Comparison of ENCODE assay signal across 11 cellular contexts in the genomic region with DNA sequence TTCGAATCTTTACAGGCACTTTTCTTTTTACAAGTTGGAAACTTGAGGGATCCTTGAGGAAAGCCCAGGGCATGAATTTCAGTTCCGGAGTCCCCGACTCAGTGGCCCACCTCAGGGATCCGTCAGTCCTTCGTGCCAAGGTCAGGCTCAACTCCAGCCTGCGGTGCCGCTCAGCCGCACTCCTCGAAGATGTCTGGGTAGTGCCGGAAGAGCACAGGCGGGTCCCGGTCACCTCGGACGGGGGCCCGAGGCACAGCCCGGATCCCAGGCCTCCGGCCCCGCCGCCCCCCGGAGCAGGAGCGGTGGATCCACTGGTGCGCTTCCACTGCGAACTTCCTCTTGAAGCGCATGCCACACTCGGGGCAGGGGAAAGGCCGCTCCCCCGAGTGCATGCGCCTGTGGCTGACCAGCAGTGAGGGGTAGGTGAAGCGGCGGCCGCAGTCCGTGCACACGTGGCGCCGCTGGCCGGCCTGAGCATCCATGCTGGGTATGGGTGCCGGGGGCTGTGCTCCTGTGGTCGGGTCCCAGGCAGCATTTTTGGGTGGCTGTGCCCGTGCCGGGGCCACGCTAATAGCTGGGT. TPM values are rescaled to one million over a fixed set of nuclear protein-coding genes. Genes with fewer than 3 reads are reported as not detected.
DNase-seq lines count a peak whose midpoint lies in the region; ATAC-seq and TF ChIP-seq lines count a peak whose summit lies in the region.
"Had no signal": no experiment of that assay in that cellular context is flagged by ENCODE, and none has a peak within 500 bp of the region (broad histone marks: within the 10 kb centered on the region; RNA-seq: fewer than 3 reads in every experiment).

No MANE protein-coding gene starts in this region.

- H3K4me3 ChIP-seq in ascending aorta (peak overlapping the region in 1 of 2 donors; percentile 92), tibial nerve (no peak overlapping the region)
- no peak overlapping the region for H3K4me3 ChIP-seq in naive thymus-derived CD4-positive, alpha-beta T cell (ENCODE audit: low read length)

- CTCF ChIA-PET in naive thymus-derived CD4-positive, alpha-beta T cell (lab: Charles Lee), result interaction anchor here (0.6 kb wide), 1 partner anchor 33 kb away, joined by 3 read pairs; no protein-coding TSS in a partner anchor

- no peak for TF ChIP-seq POLR2A in tibial nerve (IDR thresholded peaks at IDR 0.05)

- 94% methylated on average over 37 to 40 of the region's 41 CpGs for WGBS in tibial nerve, 2 donors

- peaks cover 13 to 21% of the 10 kb centered on the region in 2 donors for H3K4me1 ChIP-seq in ascending aorta
- peaks cover 36 to 38% of the 10 kb centered on the region in 2 donors for H3K4me1 ChIP-seq in naive thymus-derived CD4-positive, alpha-beta T cell (ENCODE audit: control insufficient read depth in 2 of 2, insufficient read depth in 2 of 2, low read length in 2 of 2)
- H3K4me1 ChIP-seq in tibial nerve, result peaks cover 0 to 26% (median 19%) of the 10 kb centered on the region in 4 donors

- no peak for ATAC-seq in activated naive CD4-positive, alpha-beta T cell treated with anti-CD3 and anti-CD28 coated beads, Interleukin-2, amount 50 U/mL, for 72 hours
- no peak for ATAC-seq in naive thymus-derived CD4-positive, alpha-beta T cell
- no peak for ATAC-seq in GM21717 (IDR thresholded peaks at IDR 0.05; ENCODE audit: unreplicated experiment)
- no peak for ATAC-seq in stimulated activated naive CD8-positive, alpha-beta T cell treated with anti-CD3 and anti-CD28 coated beads, Interleukin-15, amount 100 ng/mL, for 72 hours

- POLR2A ChIA-PET in naive thymus-derived CD4-positive, alpha-beta T cell (lab: Charles Lee), result interaction anchor here (1.1 to 3.7 kb wide), 5 partner anchors 10 to 188 kb away, joined by 3 to 149 read pairs (median 26); a partner anchor contains a TSS

- no peaks in the 10 kb centered on the region for H3K9me3 ChIP-seq in ascending aorta
- no peaks in the 10 kb centered on the region for H3K9me3 ChIP-seq in naive thymus-derived CD4-positive, alpha-beta T cell (ENCODE audit: control insufficient read depth in 2 of 3, low read length in 3 of 3)
- no peaks in the 10 kb centered on the region for H3K9me3 ChIP-seq in tibial nerve

- H3K36me3 Mint-ChIP-seq in activated naive CD4-positive, alpha-beta T cell treated with anti-CD3 and anti-CD28 coated beads, Interleukin-2, amount 50 U/mL, for 72 hours, result peaks cover 6 to 15% of the 10 kb centered on the region in 2 donors
- H3K36me3 Mint-ChIP-seq in naive thymus-derived CD4-positive, alpha-beta T cell, result peaks cover 0 to 7% (median 0%) of the 10 kb centered on the region in 5 donors

- H3K36me3 ChIP-seq in ascending aorta (peaks cover 0 to 3% of the 10 kb centered on the region in 2 donors), tibial nerve (peaks cover 0 to 3% (median 0%) of the 10 kb centered on the region in 3 donors)
- H3K36me3 ChIP-seq in naive thymus-derived CD4-positive, alpha-beta T cell (ENCODE audit: control insufficient read depth in 2 of 3, insufficient read depth in 3 of 3, low read length in 3 of 3), result no peaks in the 10 kb centered on the region

- peak overlapping the region; percentile 50 to 93 for H3K27ac Mint-ChIP-seq in activated naive CD4-positive, alpha-beta T cell treated with anti-CD3 and anti-CD28 coated beads, Interleukin-2, amount 50 U/mL, for 72 hours
- H3K27ac Mint-ChIP-seq in naive thymus-derived CD4-positive, alpha-beta T cell, result peak overlapping the region in 7 of 9 donors; percentile 51 to 99 (median 91)
- no peak overlapping the region for H3K27ac Mint-ChIP-seq in stimulated activated naive CD8-positive, alpha-beta T cell treated with anti-CD3 and anti-CD28 coated beads, Interleukin-15, amount 100 ng/mL, for 72 hours

- TF ChIP-seq CTCF in ascending aorta (IDR thresholded peaks at IDR 0.05) (no peak), tibial nerve (IDR thresholded peaks at IDR 0.05) (no peak)

- H3K27me3 Mint-ChIP-seq in naive thymus-derived CD4-positive, alpha-beta T cell, result no peaks in the 10 kb centered on the region
- H3K27me3 Mint-ChIP-seq in stimulated activated naive CD8-positive, alpha-beta T cell treated with anti-CD3 and anti-CD28 coated beads, Interleukin-15, amount 100 ng/mL, for 72 hours, result no peaks in the 10 kb centered on the region

- H3K9me3 Mint-ChIP-seq in activated naive CD4-positive, alpha-beta T cell treated with anti-CD3 and anti-CD28 coated beads, Interleukin-2, amount 50 U/mL, for 72 hours, result no peaks in the 10 kb centered on the region
- H3K9me3 Mint-ChIP-seq in naive thymus-derived CD4-positive, alpha-beta T cell, result peaks cover 0 to 2% (median 0%) of the 10 kb centered on the region in 11 donors
- no peaks in the 10 kb centered on the region for H3K9me3 Mint-ChIP-seq in stimulated activated naive CD8-positive, alpha-beta T cell treated with anti-CD3 and anti-CD28 coated beads, Interleukin-15, amount 100 ng/mL, for 72 hours

- intact Hi-C loops in ascending aorta (cut with DNase I), result loop anchor here (2.0 kb wide), 3 partner anchors 35 to 81 kb away; a partner anchor contains a TSS
- intact Hi-C loops in naive thymus-derived CD4-positive, alpha-beta T cell (cut with micrococcal nuclease), result loop anchor here in 1 of 2 donors (2.0 kb wide), 1 partner anchor 43 kb away; a partner anchor contains a TSS

- no peak for DNase-seq in activated naive CD4-positive, alpha-beta T cell treated with anti-CD3 and anti-CD28 coated beads, Interleukin-2, amount 50 U/mL, for 72 hours (ENCODE audit: low spot score in 2 of 2)
- no peak for DNase-seq in activated naive CD4-positive, alpha-beta T cell treated with anti-CD3 and anti-CD28 coated beads, Interleukin-2, amount 50 U/mL, for 16 hours
- DNase-seq in ascending aorta (ENCODE audit: low spot score in 2 of 2) (no peak), tibial nerve (ENCODE audit: low spot score in 2 of 2) (no peak), Kasumi-1 (lab: John Stamatoyannopoulos, UW) (no peak)
- no peak for DNase-seq in naive thymus-derived CD4-positive, alpha-beta T cell
- no peak for DNase-seq in stimulated activated naive CD8-positive, alpha-beta T cell treated with anti-CD3 and anti-CD28 coated beads, Interleukin-15, amount 100 ng/mL, for 72 hours
- DNase-seq: activated CD4-positive, alpha-beta T cell treated with anti-CD3 and anti-CD28 coated beads for 48 hours; activated effector memory CD4-positive, alpha-beta T cell treated with Interleukin-2 at 50 U/mL for 16 hours; DMS79 treated with DMSO at 0.1 percent for 48 hours had no signal

- H3K27me3 ChIP-seq in ascending aorta, result no peaks in the 10 kb centered on the region
- H3K27me3 ChIP-seq in naive thymus-derived CD4-positive, alpha-beta T cell (ENCODE audit: control insufficient read depth in 2 of 2, insufficient read depth in 2 of 2, low read length in 2 of 2), result no peaks in the 10 kb centered on the region
- H3K27me3 ChIP-seq in tibial nerve, result no peaks in the 10 kb centered on the region

- H3K4me3 Mint-ChIP-seq in naive thymus-derived CD4-positive, alpha-beta T cell, result peak overlapping the region in 5 of 10 donors; percentile 11 to 96 (median 89)
- no peak overlapping the region for H3K4me3 Mint-ChIP-seq in stimulated activated naive CD8-positive, alpha-beta T cell treated with anti-CD3 and anti-CD28 coated beads, Interleukin-15, amount 100 ng/mL, for 72 hours

- peaks cover 20 to 68% (median 47%) of the 10 kb centered on the region in 7 donors for H3K4me1 Mint-ChIP-seq in naive thymus-derived CD4-positive, alpha-beta T cell
- peaks cover 53% of the 10 kb centered on the region for H3K4me1 Mint-ChIP-seq in stimulated activated naive CD8-positive, alpha-beta T cell treated with anti-CD3 and anti-CD28 coated beads, Interleukin-15, amount 100 ng/mL, for 72 hours

- no peak for TF ChIP-seq EP300 in tibial nerve (IDR thresholded peaks at IDR 0.05)

- H3K27ac ChIP-seq in ascending aorta, result peak overlapping the region; percentile 96 to 99
- no peak overlapping the region for H3K27ac ChIP-seq in naive thymus-derived CD4-positive, alpha-beta T cell (ENCODE audit: low read depth, low read length)
- peak overlapping the region in 3 of 4 donors; percentile 93 to 100 (median 96) for H3K27ac ChIP-seq in tibial nerve

RNA-seq across cellular contexts. Expression of a gene that starts 1.7 kb away (rescaled TPM):
- 1 to 10 TPM; 7.2 TPM for total RNA-seq in activated naive CD4-positive, alpha-beta T cell treated with anti-CD3 and anti-CD28 coated beads, Interleukin-2, amount 50 U/mL, for 72 hours
- total RNA-seq in ascending aorta (11.3 TPM), tibial nerve (10 to 100 TPM; 15.7 to 28.6 (median 22.9) TPM)
- total RNA-seq in naive thymus-derived CD4-positive, alpha-beta T cell, result 10 to 100 TPM in 4 of 5 experiments, 1 to 10 TPM in 1; 8.8 to 24.3 (median 16.3) TPM
- 10 to 100 TPM; 29.7 to 33.2 TPM for polyA plus RNA-seq in naive thymus-derived CD4-positive, alpha-beta T cell

RNA-seq across cellular contexts. Expression of a gene that starts 11.7 kb away (rescaled TPM):
- total RNA-seq in activated naive CD4-positive, alpha-beta T cell treated with anti-CD3 and anti-CD28 coated beads, Interleukin-2, amount 50 U/mL, for 72 hours, result 10 to 100 TPM; 11.1 to 11.6 TPM
- total RNA-seq in ascending aorta (10.9 TPM), tibial nerve (10 to 100 TPM; 12.5 to 16.7 (median 15.3) TPM)
- total RNA-seq in naive thymus-derived CD4-positive, alpha-beta T cell, result 10 to 100 TPM; 11.9 to 20.9 (median 19.3) TPM
- polyA plus RNA-seq in naive thymus-derived CD4-positive, alpha-beta T cell, result 1 to 10 TPM; 4.5 to 6.8 TPM

RNA-seq across cellular contexts. Expression of a gene that starts 15.7 kb away (rescaled TPM):
- 10 to 100 TPM; 10.8 to 22.1 TPM for total RNA-seq in activated naive CD4-positive, alpha-beta T cell treated with anti-CD3 and anti-CD28 coated beads, Interleukin-2, amount 50 U/mL, for 72 hours
- total RNA-seq in ascending aorta (12.1 TPM), tibial nerve (10 to 100 TPM; 12.0 to 17.1 (median 14.9) TPM)
- 10 to 100 TPM; 10.2 to 37.1 (median 21.4) TPM for total RNA-seq in naive thymus-derived CD4-positive, alpha-beta T cell
- polyA plus RNA-seq in naive thymus-derived CD4-positive, alpha-beta T cell, result 1 to 10 TPM; 2.6 to 4.4 TPM

RNA-seq across cellular contexts. Expression of a gene that starts 35.2 kb away (rescaled TPM):
- 1 to 10 TPM; 4.5 to 8.2 TPM for total RNA-seq in activated naive CD4-positive, alpha-beta T cell treated with anti-CD3 and anti-CD28 coated beads, Interleukin-2, amount 50 U/mL, for 72 hours
- total RNA-seq in ascending aorta, result 19.6 TPM
- 10 to 100 TPM in 4 of 5 experiments, 1 to 10 TPM in 1; 9.1 to 17.4 (median 13.8) TPM for total RNA-seq in naive thymus-derived CD4-positive, alpha-beta T cell
- polyA plus RNA-seq in naive thymus-derived CD4-positive, alpha-beta T cell, result 10 to 100 TPM in 1 of 2 donors, 1 to 10 TPM in 1; 8.9 to 11.7 TPM
- 10 to 100 TPM; 17.4 to 22.2 (median 19.6) TPM for total RNA-seq in tibial nerve

RNA-seq across cellular contexts. Expression of a gene that starts 40.4 kb away (rescaled TPM):
- total RNA-seq in activated naive CD4-positive, alpha-beta T cell treated with anti-CD3 and anti-CD28 coated beads, Interleukin-2, amount 50 U/mL, for 72 hours, result 10 to 100 TPM; 11.6 to 13.7 TPM
- total RNA-seq in ascending aorta (7.0 TPM), tibial nerve (10 to 100 TPM in 2 of 4 donors, 1 to 10 TPM in 2; 7.8 to 11.7 (median 10.0) TPM)
- total RNA-seq in naive thymus-derived CD4-positive, alpha-beta T cell, result 10 to 100 TPM in 4 of 5 experiments, 1 to 10 TPM in 1; 6.8 to 14.6 (median 12.4) TPM
- polyA plus RNA-seq in naive thymus-derived CD4-positive, alpha-beta T cell, result 10 to 100 TPM; 11.5 to 15.6 TPM

Comparison
In these comparisons a context has a peak if more than half of its experiments do, and no peak if none do; other contexts are left out.
1. H3K27ac Mint-ChIP-seq: peak in activated naive CD4-positive, alpha-beta T cell treated with anti-CD3 and anti-CD28 coated beads, Interleukin-2, amount 50 U/mL, for 72 hours (2 of 2) and naive thymus-derived CD4-positive, alpha-beta T cell (7 of 9); none in stimulated activated naive CD8-positive, alpha-beta T cell treated with anti-CD3 and anti-CD28 coated beads, Interleukin-15, amount 100 ng/mL, for 72 hours (0 of 2).